10 cellular contexts compared by ENCODE assay signal in genomic region chr3:17179381-17180205, GRCh38.
DNase-seq lines count a peak whose midpoint lies in the region; ATAC-seq and TF ChIP-seq lines count a peak whose summit lies in the region.
"Had no signal": no experiment of that assay in that cellular context is flagged by ENCODE, and none has a peak within 500 bp of the region (broad histone marks: within the 10 kb centered on the region; RNA-seq: fewer than 3 reads in every experiment).

No MANE protein-coding gene starts in this region.

- TF ChIP-seq POLR2A in esophagus squamous epithelium (IDR thresholded peaks at IDR 0.05): no peak

- H3K27me3 ChIP-seq in esophagus squamous epithelium: no peaks in the 10 kb centered on the region

- H3K4me1 ChIP-seq in esophagus squamous epithelium: peaks cover 0 to 4% (median 4%) of the 10 kb centered on the region in 3 donors

- H3K4me3 ChIP-seq in esophagus squamous epithelium: no peak overlapping the region
- H3K4me3 ChIP-seq: lung, thoracic aorta had no signal

- no peaks in the 10 kb centered on the region for H3K9me3 ChIP-seq in esophagus squamous epithelium
- H3K9me3 ChIP-seq: thoracic aorta had no signal

- H3K27ac ChIP-seq in esophagus squamous epithelium: no peak overlapping the region

- intact Hi-C loops in esophagus squamous epithelium (cut with DNase I): no loop called here

- peak; percentile 84 for DNase-seq in NCI-H2227 (lab: John Stamatoyannopoulos, UW; ENCODE audit: unreplicated experiment)
- peak; percentile 50 for DNase-seq in kidney tubule cell (ENCODE audit: low spot score)
- no peak for DNase-seq in NCI-H1930 (lab: John Stamatoyannopoulos, UW)
- DNase-seq in esophagus squamous epithelium (lab: John Stamatoyannopoulos, UW): no peak
- no peak for DNase-seq in activated naive CD4-positive, alpha-beta T cell treated with Interleukin-2 at 50 U/mL for 16 hours
- no peak for DNase-seq in activated CD4-positive, alpha-beta T cell treated with anti-CD3 and anti-CD28 coated beads, Interleukin-2, amount 50 U/mL, for 48 hours

- peak; percentile 75 for ATAC-seq in GM18511 (IDR thresholded peaks at IDR 0.05; ENCODE audit: unreplicated experiment)
- ATAC-seq in HG02759 (IDR thresholded peaks at IDR 0.05; ENCODE audit: unreplicated experiment): peak; percentile 70

- peaks cover 0 to 28% (median 0%) of the 10 kb centered on the region in 3 donors for H3K36me3 ChIP-seq in esophagus squamous epithelium
- H3K36me3 ChIP-seq: thoracic aorta had no signal

- 58 to 61% methylated on average over 7 of the region's 7 CpGs for WGBS in esophagus squamous epithelium, 2 donors

- TF ChIP-seq CTCF in esophagus squamous epithelium (IDR thresholded peaks at IDR 0.05): no peak

Comparison
In these comparisons a context has a peak if more than half of its experiments do, and no peak if none do; other contexts are left out.
1. DNase-seq: peak in NCI-H2227 (single experiment) and kidney tubule cell (single experiment); none in NCI-H1930 (0 of 2), esophagus squamous epithelium (single experiment), activated naive CD4-positive, alpha-beta T cell treated with Interleukin-2 at 50 U/mL for 16 hours (single experiment) and activated CD4-positive, alpha-beta T cell treated with anti-CD3 and anti-CD28 coated beads, Interleukin-2, amount 50 U/mL, for 48 hours (0 of 2).